In the genomic region with DNA sequence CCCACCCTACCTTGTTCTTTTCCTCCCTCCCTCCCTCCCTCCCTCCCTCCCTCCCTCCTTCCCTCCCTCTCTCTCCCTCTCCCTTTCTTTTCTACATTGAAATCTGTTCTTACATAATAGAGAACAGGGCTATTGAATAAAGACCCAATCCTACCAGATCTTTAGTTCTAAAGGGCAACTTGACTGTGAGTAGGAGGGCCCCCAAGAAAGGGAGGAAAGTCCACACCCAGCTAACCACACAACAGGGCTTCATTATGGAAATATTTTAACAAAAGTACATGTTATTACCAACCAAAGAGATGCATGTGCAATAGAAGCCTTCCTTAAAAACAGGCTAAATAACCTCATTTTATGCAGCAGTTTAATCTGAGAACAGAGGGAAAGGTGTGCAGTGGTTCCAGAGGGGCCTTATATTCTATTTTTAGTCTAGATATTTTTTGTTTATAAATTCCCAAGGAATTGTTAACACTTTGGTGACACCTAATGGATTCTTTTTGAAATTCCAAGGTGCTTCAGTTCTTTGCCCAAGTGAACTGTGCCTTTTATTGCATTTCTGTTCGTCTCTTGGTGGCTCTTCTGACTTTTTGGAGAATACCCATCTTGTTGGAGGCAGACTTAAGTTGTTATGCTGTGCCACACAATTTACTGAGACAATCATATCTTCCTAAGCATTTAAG, we compare ENCODE assay signal across 9 cellular contexts.
DNase-seq lines count a peak whose midpoint lies in the region; ATAC-seq and TF ChIP-seq lines count a peak whose summit lies in the region.
"Had no signal": no experiment of that assay in that cellular context is flagged by ENCODE, and none has a peak within 500 bp of the region (broad histone marks: within the 10 kb centered on the region; RNA-seq: fewer than 3 reads in every experiment).

No MANE protein-coding gene starts in this region.

- peak; percentile 80 for TF ChIP-seq RAD21 in HCT116 (IDR thresholded peaks at IDR 0.05; ENCODE audit: low read depth)

- no peak overlapping the region for H3K4me3 ChIP-seq in HCT116 (replicated peaks in 1 of 2; ENCODE audit: low read depth in 1 of 2, low read length in 2 of 2)
- no peak overlapping the region for H3K4me3 ChIP-seq in vagina

- H3K9me3 ChIP-seq in HCT116 (ENCODE audit: control insufficient read depth in 1 of 2, insufficient read depth in 1 of 2, low read depth in 1 of 2, low read length in 2 of 2): no peaks in the 10 kb centered on the region
- H3K9me3 ChIP-seq in vagina: no peaks in the 10 kb centered on the region

- TF ChIP-seq CTCF in HCT116 (IDR thresholded peaks at IDR 0.05 in 2 of 3, conservative IDR thresholded peaks at IDR 0.05 in 1 of 3; ENCODE audit: borderline replicate concordance in 1 of 3, insufficient read depth in 1 of 3, low read depth in 2 of 3, low read length in 2 of 3) (peak; percentile 11 to 52 (median 48); a peak in 3 of 6 replicates), VCaP (conservative IDR thresholded peaks at IDR 0.05) (peak; percentile 70), vagina (IDR thresholded peaks at IDR 0.05) (peak in 2 of 3 experiments; percentile 23 to 32), GM10248 (IDR thresholded peaks at IDR 0.05; ENCODE audit: control extremely low read depth, extremely low read depth, low read depth, missing control alignments) (no peak)

- H3K9me2 ChIP-seq in HCT116 (ENCODE audit: insufficient read depth): no peaks in the 10 kb centered on the region

- peaks cover 11 to 33% of the 10 kb centered on the region in 2 experiments; a peak in 3 of 4 replicates for H3K36me3 ChIP-seq in HCT116 (ENCODE audit: control insufficient read depth in 1 of 2, insufficient read depth in 2 of 2, low read length in 2 of 2)
- no peaks in the 10 kb centered on the region for H3K36me3 ChIP-seq in vagina

- ATAC-seq in HCT116: 0 out of 2 replicates have a peak, but pooled peaks have one; percentile 25
- no peak for ATAC-seq in HG03469 (IDR thresholded peaks at IDR 0.05; ENCODE audit: unreplicated experiment)

- H3K9ac ChIP-seq in HCT116 (ENCODE audit: low read length): no peak overlapping the region

- H2AFZ ChIP-seq in HCT116 (ENCODE audit: low read depth, low read length, poor library complexity, severe bottlenecking): no peak overlapping the region

- peak; percentile 13 to 23 for DNase-seq in AML-193 (lab: John Stamatoyannopoulos, UW)
- DNase-seq in HCT116 (ENCODE audit: low read depth, low spot score): no peak
- peak; percentile 47 for DNase-seq in inferior parietal cortex (ENCODE audit: extremely low spot score)
- no peak for DNase-seq in vagina (ENCODE audit: extremely low spot score in 2 of 2)
- DNase-seq in GM10248 (ENCODE audit: extremely low spot score): no peak
- no peak for DNase-seq in activated naive CD4-positive, alpha-beta T cell treated with Interleukin-2 at 50 U/mL for 16 hours

- BruUV-seq in HCT116 (replicated peaks; lab: Mats Ljungman, UMichigan): no TSS peak

- H3K27me3 ChIP-seq in HCT116 (ENCODE audit: insufficient read depth, low read length) (no peaks in the 10 kb centered on the region), vagina (no peaks in the 10 kb centered on the region)

- H3K27ac ChIP-seq in HCT116 (ENCODE audit: low read depth, low read length): no peak overlapping the region
- peak overlapping the region; percentile 65 for H3K27ac ChIP-seq in VCaP
- no peak overlapping the region for H3K27ac ChIP-seq in vagina
- H3K27ac ChIP-seq: epithelial cell of prostate had no signal

- 0 out of 2 replicates have a peak, but pooled peaks cover 3% of the 10 kb centered on the region for H4K20me1 ChIP-seq in HCT116 (ENCODE audit: insufficient read depth)

- TF ChIP-seq POLR2A in HCT116 (IDR thresholded peaks at IDR 0.05; ENCODE audit: borderline replicate concordance, extremely low read depth, insufficient read depth, insufficient read length): no peak
- no peak for TF ChIP-seq POLR2A in vagina (IDR thresholded peaks at IDR 0.05)

- no peaks in the 10 kb centered on the region for H3K79me2 ChIP-seq in HCT116 (ENCODE audit: insufficient read depth, low read length)

- POLR2A ChIA-PET in HCT116 (lab: Charles Lee) (interaction anchor here (1.3 kb wide), 1 partner anchor 147 kb away, joined by 5 read pairs; no protein-coding TSS in a partner anchor), GM10248 (lab: Yijun Ruan, JAX) (interaction anchor here (0.6 kb wide), 1 partner anchor 10 kb away, joined by 5 read pairs; no protein-coding TSS in a partner anchor)

- CTCF ChIA-PET in HCT116 (lab: Charles Lee): interaction anchor here (0.6 to 5.1 kb wide), 9 partner anchors 10 to 257 kb away, joined by 3 to 93 read pairs (median 3); no protein-coding TSS in a partner anchor
- CTCF ChIA-PET in GM10248 (lab: Yijun Ruan, JAX): interaction anchor here (0.6 to 12.5 kb wide), 14 partner anchors 12 to 151 kb away, joined by 3 to 172 read pairs (median 5); no protein-coding TSS in a partner anchor

- intact Hi-C loops in HCT116 (cut with micrococcal nuclease): loop anchor here (1.0 to 10.0 kb wide), 5 partner anchors 89 to 871 kb away; a partner anchor contains a TSS
- intact Hi-C loops in vagina (cut with DNase I): loop anchor here (2.0 kb wide), 1 partner anchor 147 kb away; no protein-coding TSS in a partner anchor

- H3K4me2 ChIP-seq in HCT116 (ENCODE audit: low read length): no peak overlapping the region

- RAD21 ChIA-PET in HCT116 (lab: Charles Lee; ENCODE audit: low non-redundant PET in 1 of 2, low total read pairs in 2 of 2, uncharacterized antibody in 2 of 2, unreplicated experiment in 2 of 2): interaction anchor here (0.5 to 1.3 kb wide), 4 partner anchors 70 to 173 kb away, joined by 3 to 8 read pairs (median 4); no protein-coding TSS in a partner anchor

- H3K4me1 ChIP-seq in HCT116 (ENCODE audit: control insufficient read depth in 1 of 2, insufficient read depth in 2 of 2, low read length in 2 of 2) (peaks cover 6 to 15% of the 10 kb centered on the region in 2 experiments; a peak in 2 of 4 replicates), vagina (peaks cover 8% of the 10 kb centered on the region)

TF ChIP-seq in HCT116, 20 proteins besides CTCF, POLR2A, EP300 and RAD21 (continues in another document):
- TF ChIP-seq FOSL1 (IDR thresholded peaks at IDR 0.05; ENCODE audit: low read depth) (no peak), JUND (IDR thresholded peaks at IDR 0.05) (no peak), ZNF274 (IDR thresholded peaks at IDR 0.05; ENCODE audit: low read depth, low read length) (no peak), CEBPB (IDR thresholded peaks at IDR 0.05; ENCODE audit: low read depth) (no peak), TCF7L2 (IDR thresholded peaks at IDR 0.05; ENCODE audit: borderline replicate concordance, extremely low read depth, insufficient read depth, insufficient read length) (no peak), ZFX (IDR thresholded peaks at IDR 0.05) (no peak), EGR1 (IDR thresholded peaks at IDR 0.05; ENCODE audit: low read depth) (no peak), ELF1 (IDR thresholded peaks at IDR 0.05; ENCODE audit: borderline replicate concordance, low read depth) (no peak), POLR2AphosphoS5 (IDR thresholded peaks at IDR 0.05; ENCODE audit: low read depth, low read length) (no peak), SRF (IDR thresholded peaks at IDR 0.05; ENCODE audit: low read depth) (no peak), SIN3A (IDR thresholded peaks at IDR 0.05; ENCODE audit: low read depth) (no peak), EZH2 (IDR thresholded peaks at IDR 0.05) (no peak), SP1 (IDR thresholded peaks at IDR 0.05; ENCODE audit: low read depth) (no peak)
- TF ChIP-seq, protein P1, sequence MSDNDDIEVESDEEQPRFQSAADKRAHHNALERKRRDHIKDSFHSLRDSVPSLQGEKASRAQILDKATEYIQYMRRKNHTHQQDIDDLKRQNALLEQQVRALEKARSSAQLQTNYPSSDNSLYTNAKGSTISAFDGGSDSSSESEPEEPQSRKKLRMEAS (IDR thresholded peaks at IDR 0.05): no peak
- TF ChIP-seq, protein P2, sequence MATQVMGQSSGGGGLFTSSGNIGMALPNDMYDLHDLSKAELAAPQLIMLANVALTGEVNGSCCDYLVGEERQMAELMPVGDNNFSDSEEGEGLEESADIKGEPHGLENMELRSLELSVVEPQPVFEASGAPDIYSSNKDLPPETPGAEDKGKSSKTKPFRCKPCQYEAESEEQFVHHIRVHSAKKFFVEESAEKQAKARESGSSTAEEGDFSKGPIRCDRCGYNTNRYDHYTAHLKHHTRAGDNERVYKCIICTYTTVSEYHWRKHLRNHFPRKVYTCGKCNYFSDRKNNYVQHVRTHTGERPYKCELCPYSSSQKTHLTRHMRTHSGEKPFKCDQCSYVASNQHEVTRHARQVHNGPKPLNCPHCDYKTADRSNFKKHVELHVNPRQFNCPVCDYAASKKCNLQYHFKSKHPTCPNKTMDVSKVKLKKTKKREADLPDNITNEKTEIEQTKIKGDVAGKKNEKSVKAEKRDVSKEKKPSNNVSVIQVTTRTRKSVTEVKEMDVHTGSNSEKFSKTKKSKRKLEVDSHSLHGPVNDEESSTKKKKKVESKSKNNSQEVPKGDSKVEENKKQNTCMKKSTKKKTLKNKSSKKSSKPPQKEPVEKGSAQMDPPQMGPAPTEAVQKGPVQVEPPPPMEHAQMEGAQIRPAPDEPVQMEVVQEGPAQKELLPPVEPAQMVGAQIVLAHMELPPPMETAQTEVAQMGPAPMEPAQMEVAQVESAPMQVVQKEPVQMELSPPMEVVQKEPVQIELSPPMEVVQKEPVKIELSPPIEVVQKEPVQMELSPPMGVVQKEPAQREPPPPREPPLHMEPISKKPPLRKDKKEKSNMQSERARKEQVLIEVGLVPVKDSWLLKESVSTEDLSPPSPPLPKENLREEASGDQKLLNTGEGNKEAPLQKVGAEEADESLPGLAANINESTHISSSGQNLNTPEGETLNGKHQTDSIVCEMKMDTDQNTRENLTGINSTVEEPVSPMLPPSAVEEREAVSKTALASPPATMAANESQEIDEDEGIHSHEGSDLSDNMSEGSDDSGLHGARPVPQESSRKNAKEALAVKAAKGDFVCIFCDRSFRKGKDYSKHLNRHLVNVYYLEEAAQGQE (IDR thresholded peaks at IDR 0.05; ENCODE audit: low read depth): no peak
- TF ChIP-seq, protein P3, sequence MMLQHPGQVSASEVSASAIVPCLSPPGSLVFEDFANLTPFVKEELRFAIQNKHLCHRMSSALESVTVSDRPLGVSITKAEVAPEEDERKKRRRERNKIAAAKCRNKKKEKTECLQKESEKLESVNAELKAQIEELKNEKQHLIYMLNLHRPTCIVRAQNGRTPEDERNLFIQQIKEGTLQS (IDR thresholded peaks at IDR 0.05): no peak

Comparison
In these comparisons a context has a peak if more than half of its experiments do, and no peak if none do; other contexts are left out.
1. DNase-seq: peak in AML-193 (2 of 2) and inferior parietal cortex (single experiment); none in HCT116 (single experiment), vagina (0 of 2), GM10248 (single experiment) and activated naive CD4-positive, alpha-beta T cell treated with Interleukin-2 at 50 U/mL for 16 hours (single experiment).